ENCODE assay signal across 17 cellular contexts in the genomic region with DNA sequence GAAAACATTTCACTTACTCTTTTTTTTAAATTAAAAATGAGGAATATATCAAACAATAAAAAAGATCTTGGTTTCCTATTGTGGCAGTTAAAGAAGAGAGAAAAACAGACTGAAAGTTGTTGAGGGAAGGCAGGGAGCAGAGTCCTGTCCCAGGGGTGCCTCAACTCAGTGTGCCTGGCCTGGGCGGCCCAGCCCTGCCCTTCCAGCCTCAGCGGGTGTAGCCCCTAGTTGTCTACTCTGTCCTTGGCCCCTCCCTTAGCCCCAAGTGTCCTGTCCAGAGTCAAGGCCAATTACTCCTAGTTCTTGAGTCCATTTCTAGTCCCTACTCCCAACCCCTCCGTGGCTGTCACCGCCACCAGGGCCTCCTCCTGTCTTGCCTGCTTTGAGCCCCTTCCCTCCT. TPM values are rescaled to one million over a fixed set of nuclear protein-coding genes. Genes with fewer than 3 reads are reported as not detected.
DNase-seq lines count a peak whose midpoint lies in the region; FAIRE-seq and TF ChIP-seq lines count a peak whose summit lies in the region.
"Had no signal": no experiment of that assay in that cellular context is flagged by ENCODE, and none has a peak within 500 bp of the region (broad histone marks: within the 10 kb centered on the region; RNA-seq: fewer than 3 reads in every experiment).

No MANE protein-coding gene starts in this region.

- peaks cover 7% of the 10 kb centered on the region for H3K27me3 Mint-ChIP-seq in neural progenitor cell (ENCODE audit: insufficient read depth, low read depth)

- no peak overlapping the region for H3K27ac ChIP-seq in H1 (ENCODE audit: low read depth, low read length)
- no peak overlapping the region for H3K27ac ChIP-seq in neural progenitor cell
- no peak overlapping the region for H3K27ac ChIP-seq in Karpas-422 (ENCODE audit: low read length)
- H3K27ac ChIP-seq: KMS-11 had no signal

- 68% methylated on average over 4 of the region's 4 CpGs; no CpG with 5 or more reads in 1 of the 2 experiments for WGBS in H1 (ENCODE audit: extremely low coverage in 1 of 2, insufficient coverage in 1 of 2, insufficient read length in 1 of 2, insufficient replicate concordance in 2 of 2, low coverage in 1 of 2, low lambda C conversion rate in 2 of 2, missing lambda C conversion rate in 1 of 2), 2 experiments

- H3K27ac Mint-ChIP-seq in neural progenitor cell: no peak overlapping the region

- H3K79me2 ChIP-seq in H1 (ENCODE audit: control insufficient read depth in 1 of 2, insufficient read depth in 2 of 2, low read length in 2 of 2): no peaks in the 10 kb centered on the region
- no peaks in the 10 kb centered on the region for H3K79me2 ChIP-seq in neural progenitor cell (ENCODE audit: low read depth)
- H3K79me2 ChIP-seq in Karpas-422 (ENCODE audit: low read length): no peaks in the 10 kb centered on the region

- peak overlapping the region; percentile 46; the same call in 1 of the 2 replicates for H2BK15ac ChIP-seq in H1 (ENCODE audit: low read length)

- CTCF ChIA-PET in H1 (lab: Charles Lee; ENCODE audit: partially characterized antibody): interaction anchor here (0.6 to 7.1 kb wide), 16 partner anchors 10 to 125 kb away, joined by 3 to 55 read pairs (median 4); no protein-coding TSS in a partner anchor

- FAIRE-seq in H1 (lab: Jason Lieb, UNC): no peak

- no peak overlapping the region for H2AK5ac ChIP-seq in H1 (ENCODE audit: low read depth, low read length)

- H3K56ac ChIP-seq in H1 (replicated peaks; ENCODE audit: insufficient read length, low read depth, low read length): no peak overlapping the region

- no peak overlapping the region for H2BK120ac ChIP-seq in H1 (replicated peaks; ENCODE audit: low read depth, low read length)

- no peak for TF ChIP-seq CTCF in H1 (IDR thresholded peaks at IDR 0.05; ENCODE audit: control extremely low read depth in 1 of 3, insufficient read depth in 1 of 3, low read depth in 1 of 3, low read length in 3 of 3)
- TF ChIP-seq CTCF in neural progenitor cell (IDR thresholded peaks at IDR 0.05): no peak

- TF ChIP-seq EP300 in H1 (IDR thresholded peaks at IDR 0.05; ENCODE audit: borderline replicate concordance in 1 of 2, low read depth in 2 of 2, low read length in 2 of 2): no peak

- H3K4ac ChIP-seq in H1 (replicated peaks; ENCODE audit: insufficient read length, low read depth, low read length): no peak overlapping the region

- H3K4me1 Mint-ChIP-seq in neural progenitor cell: peaks cover 16% of the 10 kb centered on the region

- H3K4me2 ChIP-seq in H1 (ENCODE audit: insufficient read depth in 1 of 2, low read depth in 2 of 2, low read length in 2 of 2) (no peak overlapping the region), neural progenitor cell (no peak overlapping the region), Karpas-422 (ENCODE audit: low read depth, low read length, poor library complexity, severe bottlenecking) (no peak overlapping the region)
- H3K4me2 ChIP-seq: KMS-11 had no signal

- no peak overlapping the region for H3K18ac ChIP-seq in H1 (ENCODE audit: extremely low read depth, low read length)

- no peak overlapping the region for H4K5ac ChIP-seq in H1 (ENCODE audit: insufficient read length, low read depth, low read length)

- peak; percentile 48 for DNase-seq in activated effector memory CD4-positive, alpha-beta T cell treated with anti-CD3 and anti-CD28 coated beads, Interleukin-2, amount 50 U/mL, for 16 hours
- no peak for DNase-seq in activated effector memory CD4-positive, alpha-beta T cell treated with Interleukin-2 at 50 U/mL for 16 hours
- DNase-seq in H1 (ENCODE audit: low read depth in 1 of 2, low spot score in 2 of 2) (no peak), neural progenitor cell (ENCODE audit: low spot score) (no peak), NCI-H446 treated with DMSO at 0.1 percent for 48 hours (lab: John Stamatoyannopoulos, UW) (no peak), Karpas-422 (no peak), cortex of kidney (lab: John Stamatoyannopoulos, UW) (no peak)
- no peak for DNase-seq in effector CD4-positive, alpha-beta T cell
- DNase-seq: 8988T, GDM1, GOT3, NCI-H1105, NCI-H2029, NCI-H2227 treated with DMSO at 0.1 percent for 48 hours, Right ventricle myocardium superior had no signal

- no peaks in the 10 kb centered on the region for H3K9me3 ChIP-seq in H1 (ENCODE audit: insufficient read depth in 2 of 2, low read depth in 1 of 2, low read length in 1 of 2)
- H3K9me3 ChIP-seq in neural progenitor cell (ENCODE audit: low read depth): no peaks in the 10 kb centered on the region
- H3K9me3 ChIP-seq in Karpas-422 (ENCODE audit: low read length): no peaks in the 10 kb centered on the region

- no peaks in the 10 kb centered on the region for H3K36me3 Mint-ChIP-seq in neural progenitor cell

- no peaks in the 10 kb centered on the region for H3K9me2 ChIP-seq in Karpas-422 (replicated peaks; ENCODE audit: insufficient read depth, low read length)

- no peaks in the 10 kb centered on the region for H4K20me1 ChIP-seq in H1 (replicated peaks in 1 of 2; ENCODE audit: control insufficient read depth in 1 of 2, insufficient read depth in 2 of 2, low read length in 2 of 2)
- no peaks in the 10 kb centered on the region for H4K20me1 ChIP-seq in neural progenitor cell (ENCODE audit: low read depth)
- no peaks in the 10 kb centered on the region for H4K20me1 ChIP-seq in Karpas-422 (ENCODE audit: insufficient read depth, low read depth, low read length)

- H2AFZ ChIP-seq in H1 (ENCODE audit: low read length) (no peak overlapping the region), neural progenitor cell (replicated peaks) (no peak overlapping the region), Karpas-422 (ENCODE audit: low read length) (no peak overlapping the region)

- peak overlapping the region; percentile 99 for H2BK20ac ChIP-seq in H1 (ENCODE audit: low read length)

- no peak overlapping the region for H3K23ac ChIP-seq in H1 (ENCODE audit: insufficient read length)

- H3K4me3 Mint-ChIP-seq in neural progenitor cell: peak overlapping the region; percentile 33

- H4K8ac ChIP-seq in H1 (ENCODE audit: extremely low read depth, insufficient read depth, low read length): no peak overlapping the region

- H3K27me3 ChIP-seq in H1 (replicated peaks in 1 of 4; ENCODE audit: control insufficient read depth in 3 of 4, extremely low read depth in 1 of 4, insufficient read depth in 3 of 4, low read length in 3 of 4) (no peaks in the 10 kb centered on the region), neural progenitor cell (no peaks in the 10 kb centered on the region), Karpas-422 (ENCODE audit: low read length) (no peaks in the 10 kb centered on the region)

- H2BK5ac ChIP-seq in H1 (ENCODE audit: low read depth, low read length): peak overlapping the region; percentile 71; the same call in 1 of the 2 replicates

- H3K79me1 ChIP-seq in H1 (ENCODE audit: low read depth, low read length): no peaks in the 10 kb centered on the region

- H4K91ac ChIP-seq in H1 (replicated peaks; ENCODE audit: insufficient read length, low read length): no peak overlapping the region

- peak overlapping the region; percentile 92; the same call in 1 of the 2 replicates for H2BK12ac ChIP-seq in H1 (ENCODE audit: low read depth, low read length)

- no peak for TF ChIP-seq POLR2A in H1 (IDR thresholded peaks at IDR 0.05; ENCODE audit: control extremely low read depth in 1 of 2, low read depth in 2 of 2, low read length in 2 of 2)

- POLR2A ChIA-PET in H1 (lab: Charles Lee; ENCODE audit: partially characterized antibody): interaction anchor here (1.2 to 1.4 kb wide), 2 partner anchors 9 to 560 kb away, joined by 3 read pairs; no protein-coding TSS in a partner anchor

- no peak for TF ChIP-seq RAD21 in H1 (IDR thresholded peaks at IDR 0.05 in 1 of 2, conservative IDR thresholded peaks at IDR 0.05 in 1 of 2; ENCODE audit: low read depth in 2 of 2, low read length in 2 of 2)

- H3K9me3 Mint-ChIP-seq in neural progenitor cell: no peaks in the 10 kb centered on the region

- H3K4me1 ChIP-seq in H1 (replicated peaks in 1 of 4; ENCODE audit: control insufficient read depth in 3 of 4, insufficient read depth in 4 of 4, low read length in 3 of 4) (peaks cover 0 to 11% (median 2%) of the 10 kb centered on the region in 4 experiments; a peak in 5 of 7 replicates), neural progenitor cell (peaks cover 16% of the 10 kb centered on the region), Karpas-422 (ENCODE audit: low read length) (peaks cover 12% of the 10 kb centered on the region)

- H3F3A ChIP-seq in neural progenitor cell (ENCODE audit: low read depth): no peaks in the 10 kb centered on the region

- no peak overlapping the region for H3K14ac ChIP-seq in H1 (ENCODE audit: insufficient read length)

- no peaks in the 10 kb centered on the region for H3K36me3 ChIP-seq in H1 (ENCODE audit: control insufficient read depth in 2 of 4, insufficient read depth in 4 of 4, low read length in 3 of 4)
- no peaks in the 10 kb centered on the region for H3K36me3 ChIP-seq in neural progenitor cell
- H3K36me3 ChIP-seq in Karpas-422 (ENCODE audit: insufficient read depth, low read length): no peaks in the 10 kb centered on the region

- no peaks in the 10 kb centered on the region for H3K23me2 ChIP-seq in H1 (ENCODE audit: low read depth, low read length)

- no peak overlapping the region for H3K4me3 ChIP-seq in H1 (ENCODE audit: extremely low read depth in 1 of 4, insufficient read depth in 2 of 4, low read depth in 3 of 4, low read length in 4 of 4)
- no peak overlapping the region for H3K4me3 ChIP-seq in neural progenitor cell
- no peak overlapping the region for H3K4me3 ChIP-seq in Karpas-422 (ENCODE audit: low read length)

- H3K9ac ChIP-seq in H1 (replicated peaks in 1 of 4; ENCODE audit: extremely low read depth in 1 of 4, low read depth in 3 of 4, low read length in 3 of 4) (no peak overlapping the region), neural progenitor cell (no peak overlapping the region), Karpas-422 (ENCODE audit: low read length) (no peak overlapping the region)
- H3K9ac ChIP-seq: KMS-11 had no signal

TF ChIP-seq in H1, 55 proteins besides CTCF, POLR2A, EP300 and RAD21:
- TF ChIP-seq TCF12 (IDR thresholded peaks at IDR 0.05; ENCODE audit: low read depth, low read length) (no peak), CEBPB (IDR thresholded peaks at IDR 0.05; ENCODE audit: low read depth, low read length) (no peak), SRF (IDR thresholded peaks at IDR 0.05; ENCODE audit: low read depth, low read length) (no peak), CREB1 (IDR thresholded peaks at IDR 0.05) (no peak)

RNA-seq across cellular contexts. Expression of a gene that starts 52.5 kb away (rescaled TPM):
- 1.1 and 1.3 TPM in 2 replicates for total RNA-seq in H1 (2021; fragmentation: NEBNext Ultra II Directional; extraction: Animal tissue kit (Norgen Biotek cat#: 25700))
- polyA plus RNA-seq in H1 (2011; rRNA removed): 0.39 and 0.55 TPM in 2 replicates
- 0.39 TPM for polyA plus RNA-seq in H1 (2011; cell fraction: cytosol; rRNA removed)
- polyA plus RNA-seq in H1 (2011; cell fraction: nucleus; rRNA removed): 1.3 TPM
- 1.2 to 1.8 TPM (median 1.7 TPM) in 4 replicates for polyA plus RNA-seq in H1 (2012, experiment 1 of 2)
- polyA plus RNA-seq in H1 (2012, experiment 2 of 2): 0.35 TPM
- polyA plus RNA-seq in H1 (2013, experiment 1 of 2): 0.39 TPM
- 0.46 TPM for polyA plus RNA-seq in H1 (2013, experiment 2 of 2)
- 0.12 and 0.66 TPM in 2 replicates for polyA minus RNA-seq in H1 (2011; rRNA and poly(A)+ RNA removed)
- polyA minus RNA-seq in H1 (2011; cell fraction: cytosol; rRNA and poly(A)+ RNA removed): 1.6 TPM
- polyA minus RNA-seq in H1 (2011; cell fraction: nucleus; rRNA and poly(A)+ RNA removed): 1.1 TPM
- total RNA-seq in neural progenitor cell (ENCODE audit: low replicate concordance): 1.4 TPM in 1 of 2 replicates, not detected in the other
- 5.0 and 12.6 TPM in 2 replicates for total RNA-seq in Karpas-422 (2014; rRNA removed; shearing (Covaris generic); ENCODE audit: low replicate concordance)
- total RNA-seq: IMR-90 had no signal
- polyA plus RNA-seq: IMR-90 had no signal
